In the genomic region with DNA sequence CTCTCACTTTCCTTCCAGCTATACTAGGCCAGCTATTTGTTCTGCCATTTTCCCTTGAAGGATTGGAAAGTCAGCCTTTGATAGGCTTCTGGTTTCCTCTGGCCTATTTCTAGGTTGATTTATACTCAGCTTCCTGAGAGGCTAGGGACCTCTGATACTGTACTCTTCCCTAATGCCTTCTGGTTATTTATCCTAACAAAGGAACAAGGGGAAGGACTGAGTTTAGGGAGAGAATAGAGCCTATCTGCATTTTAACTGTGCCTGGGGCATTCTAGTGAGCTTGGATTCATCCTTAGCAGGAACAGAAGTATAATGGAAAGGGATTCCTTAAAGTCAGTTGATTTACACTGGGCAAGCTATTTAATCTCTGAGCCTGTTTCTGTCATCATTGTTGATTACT, we compare ENCODE assay signal across 1 cellular context.
TF ChIP-seq lines count a peak whose summit lies in the region.

No MANE protein-coding gene starts in this region.

TF ChIP-seq in GM23338, 12 proteins besides CTCF, POLR2A, EP300 and RAD21 (continued from another document):
- TF ChIP-seq, protein P1, sequence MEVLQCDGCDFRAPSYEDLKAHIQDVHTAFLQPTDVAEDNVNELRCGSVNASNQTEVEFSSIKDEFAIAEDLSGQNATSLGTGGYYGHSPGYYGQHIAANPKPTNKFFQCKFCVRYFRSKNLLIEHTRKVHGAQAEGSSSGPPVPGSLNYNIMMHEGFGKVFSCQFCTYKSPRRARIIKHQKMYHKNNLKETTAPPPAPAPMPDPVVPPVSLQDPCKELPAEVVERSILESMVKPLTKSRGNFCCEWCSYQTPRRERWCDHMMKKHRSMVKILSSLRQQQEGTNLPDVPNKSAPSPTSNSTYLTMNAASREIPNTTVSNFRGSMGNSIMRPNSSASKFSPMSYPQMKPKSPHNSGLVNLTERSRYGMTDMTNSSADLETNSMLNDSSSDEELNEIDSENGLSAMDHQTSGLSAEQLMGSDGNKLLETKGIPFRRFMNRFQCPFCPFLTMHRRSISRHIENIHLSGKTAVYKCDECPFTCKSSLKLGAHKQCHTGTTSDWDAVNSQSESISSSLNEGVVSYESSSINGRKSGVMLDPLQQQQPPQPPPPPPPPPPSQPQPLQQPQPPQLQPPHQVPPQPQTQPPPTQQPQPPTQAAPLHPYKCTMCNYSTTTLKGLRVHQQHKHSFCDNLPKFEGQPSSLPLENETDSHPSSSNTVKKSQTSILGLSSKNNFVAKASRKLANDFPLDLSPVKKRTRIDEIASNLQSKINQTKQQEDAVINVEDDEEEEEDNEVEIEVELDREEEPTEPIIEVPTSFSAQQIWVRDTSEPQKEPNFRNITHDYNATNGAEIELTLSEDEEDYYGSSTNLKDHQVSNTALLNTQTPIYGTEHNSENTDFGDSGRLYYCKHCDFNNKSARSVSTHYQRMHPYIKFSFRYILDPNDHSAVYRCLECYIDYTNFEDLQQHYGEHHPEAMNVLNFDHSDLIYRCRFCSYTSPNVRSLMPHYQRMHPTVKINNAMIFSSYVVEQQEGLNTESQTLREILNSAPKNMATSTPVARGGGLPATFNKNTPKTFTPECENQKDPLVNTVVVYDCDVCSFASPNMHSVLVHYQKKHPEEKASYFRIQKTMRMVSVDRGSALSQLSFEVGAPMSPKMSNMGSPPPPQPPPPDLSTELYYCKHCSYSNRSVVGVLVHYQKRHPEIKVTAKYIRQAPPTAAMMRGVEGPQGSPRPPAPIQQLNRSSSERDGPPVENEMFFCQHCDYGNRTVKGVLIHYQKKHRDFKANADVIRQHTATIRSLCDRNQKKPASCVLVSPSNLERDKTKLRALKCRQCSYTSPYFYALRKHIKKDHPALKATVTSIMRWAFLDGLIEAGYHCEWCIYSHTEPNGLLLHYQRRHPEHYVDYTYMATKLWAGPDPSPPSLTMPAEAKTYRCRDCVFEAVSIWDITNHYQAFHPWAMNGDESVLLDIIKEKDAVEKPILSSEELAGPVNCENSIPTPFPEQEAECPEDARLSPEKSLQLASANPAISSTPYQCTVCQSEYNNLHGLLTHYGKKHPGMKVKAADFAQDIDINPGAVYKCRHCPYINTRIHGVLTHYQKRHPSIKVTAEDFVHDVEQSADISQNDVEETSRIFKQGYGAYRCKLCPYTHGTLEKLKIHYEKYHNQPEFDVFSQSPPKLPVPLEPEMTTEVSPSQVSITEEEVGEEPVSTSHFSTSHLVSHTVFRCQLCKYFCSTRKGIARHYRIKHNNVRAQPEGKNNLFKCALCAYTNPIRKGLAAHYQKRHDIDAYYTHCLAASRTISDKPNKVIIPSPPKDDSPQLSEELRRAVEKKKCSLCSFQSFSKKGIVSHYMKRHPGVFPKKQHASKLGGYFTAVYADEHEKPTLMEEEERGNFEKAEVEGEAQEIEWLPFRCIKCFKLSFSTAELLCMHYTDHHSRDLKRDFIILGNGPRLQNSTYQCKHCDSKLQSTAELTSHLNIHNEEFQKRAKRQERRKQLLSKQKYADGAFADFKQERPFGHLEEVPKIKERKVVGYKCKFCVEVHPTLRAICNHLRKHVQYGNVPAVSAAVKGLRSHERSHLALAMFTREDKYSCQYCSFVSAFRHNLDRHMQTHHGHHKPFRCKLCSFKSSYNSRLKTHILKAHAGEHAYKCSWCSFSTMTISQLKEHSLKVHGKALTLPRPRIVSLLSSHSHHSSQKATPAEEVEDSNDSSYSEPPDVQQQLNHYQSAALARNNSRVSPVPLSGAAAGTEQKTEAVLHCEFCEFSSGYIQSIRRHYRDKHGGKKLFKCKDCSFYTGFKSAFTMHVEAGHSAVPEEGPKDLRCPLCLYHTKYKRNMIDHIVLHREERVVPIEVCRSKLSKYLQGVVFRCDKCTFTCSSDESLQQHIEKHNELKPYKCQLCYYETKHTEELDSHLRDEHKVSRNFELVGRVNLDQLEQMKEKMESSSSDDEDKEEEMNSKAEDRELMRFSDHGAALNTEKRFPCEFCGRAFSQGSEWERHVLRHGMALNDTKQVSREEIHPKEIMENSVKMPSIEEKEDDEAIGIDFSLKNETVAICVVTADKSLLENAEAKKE (CRISPR knock-in tag; IDR thresholded peaks at IDR 0.05), result no peak
- no peak for TF ChIP-seq JUNB (IDR thresholded peaks at IDR 0.05; ENCODE audit: unreplicated experiment)
